15 cellular contexts compared by ENCODE assay signal in genomic region chr2:165745916-165746315, GRCh38. TPM values are rescaled to one million over a fixed set of nuclear protein-coding genes. Genes with fewer than 3 reads are reported as not detected.
A peak's percentile ranks its signal among the peaks of the same experiment; 100 is the strongest.
DNase-seq lines count a peak whose midpoint lies in the region; ATAC-seq and TF ChIP-seq lines count a peak whose summit lies in the region.
"Had no signal": no experiment of that assay in that cellular context is flagged by ENCODE, and none has a peak within 500 bp of the region (broad histone marks: within the 10 kb centered on the region; RNA-seq: fewer than 3 reads in every experiment).

No MANE protein-coding gene starts in this region.

- no peaks in the 10 kb centered on the region for H3K27me3 ChIP-seq in mammary epithelial cell (ENCODE audit: insufficient read depth, low read length)
- no peaks in the 10 kb centered on the region for H3K27me3 ChIP-seq in adipocyte (replicated peaks; ENCODE audit: control insufficient read depth, insufficient read depth, low read length)

- TF ChIP-seq CTCF in MCF 10A (IDR thresholded peaks at IDR 0.05; ENCODE audit: unreplicated experiment): no peak
- TF ChIP-seq CTCF in mammary epithelial cell (conservative IDR thresholded peaks at IDR 0.05 in 1 of 2, IDR thresholded peaks at IDR 0.05 in 1 of 2; ENCODE audit: extremely low read depth in 1 of 2, insufficient read depth in 1 of 2, low read depth in 1 of 2, low read length in 2 of 2): no peak

- no peaks in the 10 kb centered on the region for H3K79me2 ChIP-seq in mammary epithelial cell (ENCODE audit: insufficient read depth, low read length)

- BruUV-seq in MCF 10A (replicated peaks; lab: Mats Ljungman, UMichigan): no TSS peak
- BruUV-seq in mammary epithelial cell (replicated peaks; lab: Mats Ljungman, UMichigan): no TSS peak

- no peak overlapping the region for H3K27ac Mint-ChIP-seq in MCF 10A (ENCODE audit: low read depth, unreplicated experiment)
- peak overlapping the region in 1 of 6 donors; percentile 36 for H3K27ac Mint-ChIP-seq in immature natural killer cell
- H3K27ac Mint-ChIP-seq: activated CD4-positive, alpha-beta T cell treated with anti-CD3 and anti-CD28 coated beads, Interleukin-2, amount 10 ng/mL, durations not matched to agents 7 days and 5 days; activated T-helper 1 cell treated with anti-CD3 and anti-CD28 coated beads, Interleukin-12 subunit alpha, Interleukin-12 subunit beta, Interleukin-2, Interleukin-4 antibody, amounts not matched to agents 30 ng/mL and 10 ng/mL and 1 ng/mL, durations not matched to agents 14 hours and 24 hours and 36 hours; T-helper 2 cell treated with Interferon-gamma antibody and Interleukin-4, amounts not matched to agents 5 μg/mL and 100 μg/mL, for 36 hours had no signal

- H3K4me3 Mint-ChIP-seq in MCF 10A (ENCODE audit: unreplicated experiment): no peak overlapping the region
- no peak overlapping the region for H3K4me3 Mint-ChIP-seq in immature natural killer cell
- H3K4me3 Mint-ChIP-seq: activated CD4-positive, alpha-beta T cell treated with anti-CD3 and anti-CD28 coated beads, Interleukin-2, amount 10 ng/mL, durations not matched to agents 7 days and 5 days; activated T-helper 1 cell treated with anti-CD3 and anti-CD28 coated beads, Interleukin-12 subunit alpha, Interleukin-12 subunit beta, Interleukin-2, Interleukin-4 antibody, amounts not matched to agents 30 ng/mL and 10 ng/mL and 1 ng/mL, durations not matched to agents 14 hours and 24 hours and 36 hours; T-helper 2 cell treated with Interferon-gamma antibody and Interleukin-4, amounts not matched to agents 5 μg/mL and 100 μg/mL, for 36 hours had no signal

- H3K4me3 ChIP-seq in mammary epithelial cell (replicated peaks in 1 of 3; ENCODE audit: insufficient read depth in 1 of 3, low read depth in 2 of 3, low read length in 3 of 3): no peak overlapping the region
- H3K4me3 ChIP-seq in adipocyte (ENCODE audit: low read length): no peak overlapping the region
- H3K4me3 ChIP-seq: A549 had no signal

- H3K9me3 ChIP-seq in mammary epithelial cell (replicated peaks; ENCODE audit: insufficient read depth, low read length): no peaks in the 10 kb centered on the region
- no peaks in the 10 kb centered on the region for H3K9me3 ChIP-seq in adipocyte (ENCODE audit: control insufficient read depth, low read length)
- H3K9me3 ChIP-seq: A549 had no signal

- H3K27me3 Mint-ChIP-seq in MCF 10A (ENCODE audit: insufficient read depth, unreplicated experiment) (no peaks in the 10 kb centered on the region), immature natural killer cell (ENCODE audit: low read depth in 3 of 3) (no peaks in the 10 kb centered on the region)
- H3K27me3 Mint-ChIP-seq: activated CD4-positive, alpha-beta T cell treated with anti-CD3 and anti-CD28 coated beads, Interleukin-2, amount 10 ng/mL, durations not matched to agents 7 days and 5 days had no signal

- POLR2A ChIA-PET in MCF 10A (lab: Yijun Ruan, JAX): no interaction called here

- ATAC-seq in HG02763 (IDR thresholded peaks at IDR 0.05; ENCODE audit: unreplicated experiment) (no peak), HG03025 (IDR thresholded peaks at IDR 0.05; ENCODE audit: low FRiP score, unreplicated experiment) (no peak)
- ATAC-seq: A549 had no signal

- H4K20me1 ChIP-seq in mammary epithelial cell (ENCODE audit: insufficient read depth, low read length): no peaks in the 10 kb centered on the region

- no peak overlapping the region for H2AFZ ChIP-seq in mammary epithelial cell (ENCODE audit: low read depth, low read length)

- H3K4me1 Mint-ChIP-seq in MCF 10A (ENCODE audit: insufficient read depth, unreplicated experiment) (peaks cover 6% of the 10 kb centered on the region), immature natural killer cell (peaks cover 3 to 9% of the 10 kb centered on the region in 2 donors)
- H3K4me1 Mint-ChIP-seq: activated CD4-positive, alpha-beta T cell treated with anti-CD3 and anti-CD28 coated beads, Interleukin-2, amount 10 ng/mL, durations not matched to agents 7 days and 5 days had no signal

- no peak overlapping the region for H3K4me2 ChIP-seq in mammary epithelial cell (ENCODE audit: insufficient read depth, low read depth, low read length)
- H3K4me2 ChIP-seq: A549 had no signal

- dilution Hi-C loops in mammary epithelial cell (cut with HindIII; ENCODE audit: low sequenced_read_pairs): no loop called here

- peaks cover 19% of the 10 kb centered on the region for H3K36me3 ChIP-seq in mammary epithelial cell (ENCODE audit: insufficient read depth, low read length)
- no peaks in the 10 kb centered on the region for H3K36me3 ChIP-seq in adipocyte (ENCODE audit: control insufficient read depth, insufficient read depth, low read length, severe bottlenecking)

- H3K9ac ChIP-seq in mammary epithelial cell (ENCODE audit: insufficient read depth, low read length) (no peak overlapping the region), adipocyte (ENCODE audit: low read length) (no peak overlapping the region)

- no peaks in the 10 kb centered on the region for H3K9me3 Mint-ChIP-seq in MCF 10A (ENCODE audit: unreplicated experiment)
- peaks cover 0 to 2% (median 0%) of the 10 kb centered on the region in 6 donors for H3K9me3 Mint-ChIP-seq in immature natural killer cell
- H3K9me3 Mint-ChIP-seq: activated CD4-positive, alpha-beta T cell treated with anti-CD3 and anti-CD28 coated beads, Interleukin-2, amount 10 ng/mL, durations not matched to agents 7 days and 5 days; activated T-helper 1 cell treated with anti-CD3 and anti-CD28 coated beads, Interleukin-12 subunit alpha, Interleukin-12 subunit beta, Interleukin-2, Interleukin-4 antibody, amounts not matched to agents 30 ng/mL and 10 ng/mL and 1 ng/mL, durations not matched to agents 14 hours and 24 hours and 36 hours; T-helper 2 cell treated with Interferon-gamma antibody and Interleukin-4, amounts not matched to agents 5 μg/mL and 100 μg/mL, for 36 hours had no signal

- intact Hi-C loops in MCF 10A (cut with micrococcal nuclease): no loop called here
- intact Hi-C loops in mammary epithelial cell (cut with micrococcal nuclease): no loop called here
- intact Hi-C loops in head of caudate nucleus (cut with DNase I): no loop called here

- WGBS in mammary epithelial cell (ENCODE audit: low coverage, missing lambda C conversion rate): 32% methylated on average over 2 of the region's 2 CpGs

- CTCF ChIA-PET in MCF 10A (lab: Yijun Ruan, JAX) (interaction anchor here (0.8 kb wide), 1 partner anchor 116 kb away, joined by 3 read pairs; no protein-coding TSS in a partner anchor), mammary epithelial cell (lab: Charles Lee; ENCODE audit: low non-redundant PET) (no interaction called here)

- H3K4me1 ChIP-seq in mammary epithelial cell (ENCODE audit: insufficient read depth, low read length): no peaks in the 10 kb centered on the region
- H3K4me1 ChIP-seq in adipocyte (ENCODE audit: control insufficient read depth, insufficient read depth, low read length): peaks cover 12% of the 10 kb centered on the region
- H3K4me1 ChIP-seq: A549 had no signal

- H3K36me3 Mint-ChIP-seq in MCF 10A (ENCODE audit: insufficient read depth, unreplicated experiment) (peaks cover 12% of the 10 kb centered on the region), immature natural killer cell (peaks cover 17 to 51% (median 27%) of the 10 kb centered on the region in 3 donors)

- in situ Hi-C loops in mammary epithelial cell (cut with MboI; ENCODE audit: low sequenced_read_pairs in 2 of 2): no loop called here
- in situ Hi-C loops in KBM-7 (cut with MboI; ENCODE audit: low pct_unique_long_range_greater_than_20kb, low sequenced_read_pairs): no loop called here

- no peak overlapping the region for H3K27ac ChIP-seq in mammary epithelial cell (ENCODE audit: insufficient read depth, low read depth, low read length)
- H3K27ac ChIP-seq: A549 had no signal

- peak; percentile 79 for DNase-seq in MCF 10A (ENCODE audit: unreplicated experiment)
- no peak for DNase-seq in mammary epithelial cell
- DNase-seq in adipocyte (ENCODE audit: low read depth): peak; percentile 70
- peak in 22 of 42 donors; percentile 7 to 60 (median 30) for DNase-seq in head of caudate nucleus
- DNase-seq in KBM-7: no peak
- DNase-seq in immature natural killer cell: no peak
- DNase-seq: activated CD4-positive, alpha-beta T cell treated with anti-CD3 and anti-CD28 coated beads, Interleukin-2, amount 10 ng/mL, durations not matched to agents 7 days and 5 days; DMS53; Karpas-422; mesendoderm had no signal

RNA-seq across cellular contexts. Expression of gene GALNT3, which starts 48.1 kb away (rescaled TPM):
- total RNA-seq in MCF 10A (2022) (20.2 and 24.2 TPM in 2 replicates), mammary epithelial cell (10 to 100 TPM; 68.1 to 70.2 TPM)
- polyA plus RNA-seq in mammary epithelial cell (29.0 TPM), immature natural killer cell (1 to 10 TPM; 7.2 to 7.6 (median 7.4) TPM)
- 99.7 TPM for polyA minus RNA-seq in mammary epithelial cell

Comparison
In these comparisons a context has a peak if more than half of its experiments do, and no peak if none do; other contexts are left out.
1. DNase-seq: peak in MCF 10A (single experiment), adipocyte (single experiment) and head of caudate nucleus (22 of 42); none in mammary epithelial cell (single experiment), KBM-7 (single experiment) and immature natural killer cell (0 of 3).